Comparison of ENCODE assay signal across 16 cellular contexts in genomic region chr4:40845136-40845910, GRCh38.
DNase-seq lines count a peak whose midpoint lies in the region; ATAC-seq and TF ChIP-seq lines count a peak whose summit lies in the region.
"Had no signal": no experiment of that assay in that cellular context is flagged by ENCODE, and none has a peak within 500 bp of the region (broad histone marks: within the 10 kb centered on the region; RNA-seq: fewer than 3 reads in every experiment).

No MANE protein-coding gene starts in this region.

- no peaks in the 10 kb centered on the region for H3K27me3 ChIP-seq in thoracic aorta (replicated peaks; ENCODE audit: insufficient read depth)
- H3K27me3 ChIP-seq: esophagus muscularis mucosa, heart left ventricle had no signal

- H3K4me3 ChIP-seq in thoracic aorta = peak overlapping the region; percentile 39
- H3K4me3 ChIP-seq: esophagus muscularis mucosa, heart left ventricle had no signal

- no peak for ATAC-seq in thoracic aorta (ENCODE audit: insufficient number of reproducible peaks, low FRiP score, low read depth)
- ATAC-seq: heart left ventricle; stimulated activated effector memory CD8-positive, alpha-beta T cell treated with anti-CD3 and anti-CD28 coated beads, Interleukin-12 subunit alpha, Interleukin-12 subunit beta, amount 100 ng/mL, for 72 hours had no signal

- no peaks in the 10 kb centered on the region for H3K36me3 ChIP-seq in thoracic aorta
- H3K36me3 ChIP-seq: heart left ventricle had no signal

- DNase-seq in NCI-H526 (lab: John Stamatoyannopoulos, UW) (peak; percentile 4 to 36), NCI-H526 treated with DMSO at 0.1 percent for 48 hours (lab: John Stamatoyannopoulos, UW) (no peak), caudate nucleus (lab: John Stamatoyannopoulos, UW) (peak in 25 of 61 donors; percentile 7 to 60 (median 25)), medulla oblongata (ENCODE audit: extremely low spot score) (peak; percentile 68), thoracic aorta (ENCODE audit: low spot score) (no peak), 8988T (no peak), SHP77 treated with DMSO at 0.1 percent for 48 hours (lab: John Stamatoyannopoulos, UW) (no peak)
- DNase-seq in effector CD4-positive, alpha-beta T cell = no peak
- DNase-seq: activated CD4-positive, alpha-beta T cell treated with anti-CD3 and anti-CD28 coated beads, Interleukin-2, amount 50 U/mL, for 1 hour; CD4-positive, alpha-beta T cell; heart left ventricle; islet precursor cell; NCI-H187 treated with DMSO at 0.1 percent for 48 hours; NCI-H524 treated with DMSO at 0.1 percent for 48 hours had no signal

- no peaks in the 10 kb centered on the region for H3K9me3 ChIP-seq in thoracic aorta
- H3K9me3 ChIP-seq: esophagus muscularis mucosa, heart left ventricle had no signal

- peaks cover 3 to 29% of the 10 kb centered on the region in 2 donors for H3K4me1 ChIP-seq in thoracic aorta (ENCODE audit: control insufficient read depth in 1 of 2, low read depth in 2 of 2)

- peak overlapping the region; percentile 50 for H3K27ac ChIP-seq in caudate nucleus (ENCODE audit: low read depth, low read length)
- H3K27ac ChIP-seq in thoracic aorta = peak overlapping the region; percentile 20 to 63
- H3K27ac ChIP-seq: esophagus muscularis mucosa had no signal

- no peak for TF ChIP-seq CTCF in thoracic aorta (IDR thresholded peaks at IDR 0.05)

Comparison
In these comparisons a context has a peak if more than half of its experiments do, and no peak if none do; other contexts are left out.
1. DNase-seq: peak in NCI-H526 (2 of 2) and medulla oblongata (single experiment); none in NCI-H526 treated with DMSO at 0.1 percent for 48 hours (single experiment), thoracic aorta (single experiment), effector CD4-positive, alpha-beta T cell (single experiment), 8988T (single experiment) and SHP77 treated with DMSO at 0.1 percent for 48 hours (single experiment).